In genomic region chr1:49136738-49137251, GRCh38 we compare ENCODE assay signal across 2 cellular contexts.
TF ChIP-seq lines count a peak whose summit lies in the region.

No MANE protein-coding gene starts in this region.

TF ChIP-seq in SK-N-SH, 30 proteins besides CTCF, POLR2A, EP300 and RAD21 (continued from another document):
- TF ChIP-seq RCOR1 (IDR thresholded peaks at IDR 0.05; ENCODE audit: low read length) (peak; percentile 50; the same call in 1 of the 2 replicates), MXI1 (IDR thresholded peaks at IDR 0.05; ENCODE audit: low read depth, low read length) (no peak), RXRA (IDR thresholded peaks at IDR 0.05; ENCODE audit: borderline replicate concordance, low read depth) (no peak), USF1 (IDR thresholded peaks at IDR 0.05; ENCODE audit: borderline replicate concordance, low read depth) (no peak), USF2 (IDR thresholded peaks at IDR 0.05; ENCODE audit: borderline replicate concordance, low read depth, low read length) (no peak), TCF12 (IDR thresholded peaks at IDR 0.05) (peak; percentile 34; the same call in 1 of the 2 replicates), TEAD4 (IDR thresholded peaks at IDR 0.05; ENCODE audit: borderline replicate concordance, insufficient read depth) (0 out of 2 replicates have a peak, but pooled peaks have one; percentile 31), REST (IDR thresholded peaks at IDR 0.05; ENCODE audit: low read depth, low read length) (no peak), JUND (IDR thresholded peaks at IDR 0.05) (no peak), FOSL2 (IDR thresholded peaks at IDR 0.05; ENCODE audit: borderline replicate concordance, low read depth) (no peak), SMC3 (IDR thresholded peaks at IDR 0.05; ENCODE audit: low read depth, low read length) (no peak)
TF ChIP-seq in SK-N-SH: peak in this region for 3.

TF ChIP-seq in SK-N-SH treated with all-trans-retinoic acid at 6 μM for 48 hours, 23 proteins besides CTCF, POLR2A, EP300 and RAD21 (continued from another document):
- TF ChIP-seq ESRRG (CRISPR knock-in tag; IDR thresholded peaks at IDR 0.05) (0 out of 2 replicates have a peak, but pooled peaks have one; percentile 48), ZNF70 (CRISPR knock-in tag; IDR thresholded peaks at IDR 0.05) (no peak), PPARA (CRISPR knock-in tag; IDR thresholded peaks at IDR 0.05; ENCODE audit: borderline replicate concordance) (no peak), ZNF565 (CRISPR knock-in tag; conservative IDR thresholded peaks at IDR 0.05; ENCODE audit: low read depth) (no peak), SNAI2 (CRISPR knock-in tag; IDR thresholded peaks at IDR 0.05) (no peak), POU6F1 (CRISPR knock-in tag; IDR thresholded peaks at IDR 0.05; ENCODE audit: borderline replicate concordance, low read depth) (no peak), RARB (CRISPR knock-in tag; IDR thresholded peaks at IDR 0.05) (no peak), BACH2 (CRISPR knock-in tag; IDR thresholded peaks at IDR 0.05; ENCODE audit: borderline replicate concordance) (no peak), ISL1 (CRISPR knock-in tag; IDR thresholded peaks at IDR 0.05) (peak; percentile 96), ZNF8 (CRISPR knock-in tag; IDR thresholded peaks at IDR 0.05) (no peak), ZFP30 (CRISPR knock-in tag; IDR thresholded peaks at IDR 0.05) (no peak)
TF ChIP-seq in SK-N-SH treated with all-trans-retinoic acid at 6 μM for 48 hours: peak in this region for 7.
